In genomic region chr16:81836279-81837054, GRCh38 we compare ENCODE assay signal across 10 cellular contexts. TPM values are rescaled to one million over a fixed set of nuclear protein-coding genes. Genes with fewer than 3 reads are reported as not detected.
DNase-seq lines count a peak whose midpoint lies in the region; ATAC-seq, FAIRE-seq and TF ChIP-seq lines count a peak whose summit lies in the region.
"Had no signal": no experiment of that assay in that cellular context is flagged by ENCODE, and none has a peak within 500 bp of the region (broad histone marks: within the 10 kb centered on the region; RNA-seq: fewer than 3 reads in every experiment).

No MANE protein-coding gene starts in this region.

- TF ChIP-seq RAD21 in GM12878 (IDR thresholded peaks at IDR 0.05; ENCODE audit: insufficient read depth, low read depth, low read length) = no peak

- peaks cover 16 to 19% of the 10 kb centered on the region in 2 experiments for H3K36me3 ChIP-seq in GM12878 (ENCODE audit: control insufficient read depth in 2 of 2, insufficient read depth in 2 of 2, low read length in 1 of 2)

- SMC1A ChIA-PET in GM12878 (lab: Charles Lee; ENCODE audit: uncharacterized antibody, unreplicated experiment) = interaction anchor here (0.9 to 14.0 kb wide), 13 partner anchors 12 to 96 kb away, joined by 3 to 135 read pairs (median 4); no protein-coding TSS in a partner anchor

- H3K27ac ChIP-seq in GM12878 (ENCODE audit: control insufficient read depth, insufficient read depth) = peak overlapping the region; percentile 86
- H3K27ac ChIP-seq: foreskin keratinocyte had no signal

- no peak overlapping the region for H2AFZ ChIP-seq in GM12878 (ENCODE audit: control insufficient read depth, low read depth, low read length)

- no peaks in the 10 kb centered on the region for H3K27me3 ChIP-seq in GM12878 (replicated peaks in 1 of 2; ENCODE audit: control insufficient read depth in 2 of 2, insufficient read depth in 2 of 2, low read length in 1 of 2)

- H3K4me2 ChIP-seq in GM12878 (ENCODE audit: control insufficient read depth, insufficient read depth) = peak overlapping the region; percentile 94

- peak in 1 of 2 experiments; percentile 45; a peak in 1 of 4 replicates for TF ChIP-seq EP300 in GM12878 (IDR thresholded peaks at IDR 0.05; ENCODE audit: borderline replicate concordance in 1 of 2, control insufficient read depth in 1 of 2, low read depth in 2 of 2, low read length in 2 of 2)

- TF ChIP-seq CTCF in GM12878 (IDR thresholded peaks at IDR 0.05 in 2 of 3, conservative IDR thresholded peaks at IDR 0.05 in 1 of 3; ENCODE audit: control insufficient read depth in 2 of 3, extremely low read depth in 1 of 3, insufficient read depth in 1 of 3, low read depth in 3 of 3, low read length in 3 of 3) = no peak

- intact Hi-C loops in GM12878 (cut with micrococcal nuclease; ENCODE audit: unreplicated experiment) (loop anchor here (1.0 to 2.0 kb wide), 2 partner anchors 14 to 38 kb away; no protein-coding TSS in a partner anchor), posterior vena cava (cut with DNase I) (no loop called here)

- H3K9ac ChIP-seq in GM12878 (ENCODE audit: control insufficient read depth, insufficient read depth, low read length) = peak overlapping the region; percentile 35

- RAD21 ChIA-PET in GM12878 (lab: Charles Lee; ENCODE audit: unreplicated experiment) = interaction anchor here (0.7 to 5.0 kb wide), 8 partner anchors 10 to 38 kb away, joined by 3 to 32 read pairs (median 10); no protein-coding TSS in a partner anchor

- CTCF ChIA-PET in GM12878 (lab: Yijun Ruan, JAX) = interaction anchor here (1.1 to 6.7 kb wide), 4 partner anchors 10 to 40 kb away, joined by 3 to 32 read pairs (median 5); no protein-coding TSS in a partner anchor

- peak; percentile 82 for FAIRE-seq in GM12878 (lab: Jason Lieb, UNC)
- FAIRE-seq: K562 had no signal

- in situ Hi-C loops in GM12878 (cut with MboI) = no loop called here

- H3K9me3 ChIP-seq in GM12878 (replicated peaks; ENCODE audit: control insufficient read depth, insufficient read depth, low read length) = no peaks in the 10 kb centered on the region

- peak overlapping the region; percentile 31; the same call in 1 of the 2 replicates for H3K4me3 ChIP-seq in GM12878
- H3K4me3 ChIP-seq: K562 had no signal

- TF ChIP-seq POLR2A in GM12878 (IDR thresholded peaks at IDR 0.05; ENCODE audit: low read depth, low read length) = peak; percentile 58

- H3K4me1 ChIP-seq in GM12878 (ENCODE audit: control insufficient read depth, insufficient read depth, low read length) = peaks cover 87% of the 10 kb centered on the region
- H3K4me1 ChIP-seq: foreskin keratinocyte had no signal

- no peaks in the 10 kb centered on the region for H4K20me1 ChIP-seq in GM12878 (ENCODE audit: control insufficient read depth, insufficient read depth)

- 13% methylated on average over 12 of the region's 12 CpGs for WGBS in GM12878 (ENCODE audit: insufficient coverage, insufficient replicate concordance, low lambda C conversion rate, missing lambda C conversion rate)

- peaks cover 88% of the 10 kb centered on the region for H3K79me2 ChIP-seq in GM12878 (ENCODE audit: control insufficient read depth, insufficient read depth, low read length)

- ATAC-seq in GM18499 (IDR thresholded peaks at IDR 0.05; ENCODE audit: insufficient read depth, unreplicated experiment) (peak; percentile 56), GM21360 (IDR thresholded peaks at IDR 0.05; ENCODE audit: unreplicated experiment) (peak; percentile 65), HG03108 (IDR thresholded peaks at IDR 0.05; ENCODE audit: unreplicated experiment) (peak; percentile 59), GM12878 (peak; percentile 71)
- ATAC-seq: foreskin keratinocyte, K562 had no signal

- no TSS peak for BruUV-seq in GM12878 (replicated peaks; lab: Mats Ljungman, UMichigan)

- POLR2A ChIA-PET in GM12878 (lab: Charles Lee) = interaction anchor here (0.8 to 2.5 kb wide), 6 partner anchors 9 to 85 kb away, joined by 3 to 12 read pairs (median 6); no protein-coding TSS in a partner anchor

- DNase-seq in GM12878 (ENCODE audit: low read depth, low spot score) (peak; percentile 71), NCI-H1105 treated with DMSO at 0.1 percent for 48 hours (lab: John Stamatoyannopoulos, UW) (no peak), posterior vena cava (ENCODE audit: low spot score) (no peak), NCI-H1436 (lab: John Stamatoyannopoulos, UW) (no peak), C1 segment of cervical spinal cord (lab: John Stamatoyannopoulos, UW) (no peak)
- DNase-seq: foreskin keratinocyte had no signal

TF ChIP-seq in GM12878, 131 proteins besides CTCF, POLR2A, EP300 and RAD21 (continues in another document):
- TF ChIP-seq MTA3 (IDR thresholded peaks at IDR 0.05; ENCODE audit: borderline replicate concordance, low read length) (no peak), SP1 (IDR thresholded peaks at IDR 0.05; ENCODE audit: low read depth, low read length) (peak; percentile 17), NR2F1 (conservative IDR thresholded peaks at IDR 0.05) (peak; percentile 57), SMAD5 (IDR thresholded peaks at IDR 0.05; ENCODE audit: low read depth) (no peak), ZBED1 (IDR thresholded peaks at IDR 0.05; ENCODE audit: borderline replicate concordance) (no peak), IRF5 (IDR thresholded peaks at IDR 0.05; ENCODE audit: borderline replicate concordance) (no peak), RAD51 (IDR thresholded peaks at IDR 0.05) (no peak), PBX3 (IDR thresholded peaks at IDR 0.05; ENCODE audit: insufficient replicate concordance, low read depth, low read length) (no peak), GABPA (IDR thresholded peaks at IDR 0.05; ENCODE audit: low read depth) (no peak), HDAC6 (IDR thresholded peaks at IDR 0.05; ENCODE audit: unreplicated experiment) (no peak), TARDBP (IDR thresholded peaks at IDR 0.05; ENCODE audit: borderline replicate concordance) (0 out of 2 replicates have a peak, but pooled peaks have one; percentile 46), ZNF217 (IDR thresholded peaks at IDR 0.05) (no peak), NFXL1 (IDR thresholded peaks at IDR 0.05; ENCODE audit: borderline replicate concordance) (no peak), DPF2 (IDR thresholded peaks at IDR 0.05) (no peak), CEBPB (IDR thresholded peaks at IDR 0.05; ENCODE audit: borderline replicate concordance in 1 of 2, low read depth in 2 of 2, low read length in 2 of 2) (no peak), HDGF (IDR thresholded peaks at IDR 0.05) (no peak), ASH2L (IDR thresholded peaks at IDR 0.05; ENCODE audit: borderline replicate concordance, low read depth) (no peak), TCF7 (IDR thresholded peaks at IDR 0.05; ENCODE audit: borderline replicate concordance) (no peak), ETV6 (conservative IDR thresholded peaks at IDR 0.05 in 1 of 2, IDR thresholded peaks at IDR 0.05 in 1 of 2; ENCODE audit: borderline replicate concordance in 1 of 2, low read depth in 1 of 2) (peak in 1 of 2 experiments; percentile 89; a peak in 2 of 4 replicates), CBX3 (IDR thresholded peaks at IDR 0.05; ENCODE audit: borderline replicate concordance, low read depth) (no peak), ATF3 (IDR thresholded peaks at IDR 0.05; ENCODE audit: borderline replicate concordance, extremely low read depth, low read depth, low read length) (no peak), STAT1 (conservative IDR thresholded peaks at IDR 0.05) (no peak), NRF1 (conservative IDR thresholded peaks at IDR 0.05; ENCODE audit: low read depth, low read length) (no peak)

RNA-seq across cellular contexts. Expression of gene PLCG2, which starts 57.4 kb away (rescaled TPM):
- total RNA-seq in GM12878 (2013; cell fraction: nucleolus; rRNA removed) = 718 and 719 TPM in 2 replicates
- total RNA-seq in GM12878 (2014; rRNA removed) (131 and 138 TPM in 2 replicates), GM12878 (2014; rRNA removed; fragmentation: Illumina TruSeq; extraction: Trizol) (137 and 139 TPM in 2 replicates), GM12878 (2021) (243 and 256 TPM in 2 replicates), posterior vena cava (10 to 100 TPM; 15.9 to 24.5 TPM)
- polyA plus RNA-seq in GM12878 (2011; ENCODE audit: low read depth) = 62.1 TPM
- polyA plus RNA-seq in GM12878 (2011; rRNA removed) (245 and 253 TPM in 2 replicates), GM12878 (2014; fragmentation: Illumina TruSeq; extraction: Trizol) (151 and 159 TPM in 2 replicates), GM12878 (2014; fragmentation: Nextera tagmentation; extraction: Ambion mirVana) (10 to 100 TPM; 47.6 to 53.9 TPM), GM12878 (2014; rRNA removed) (148 and 152 TPM in 2 replicates), GM12878 (2016; fragmentation: Nextera tagmentation; extraction: Ambion mirVana) (100 to 1,000 TPM; 156 to 168 TPM)
- polyA plus RNA-seq in GM12878 (2011; cell fraction: cytosol; rRNA removed) = 204 and 222 TPM in 2 replicates
- polyA plus RNA-seq in GM12878 (2011; cell fraction: nucleus; rRNA removed) = 783 and 874 TPM in 2 replicates
- 112 and 157 TPM in 2 replicates for polyA plus RNA-seq in GM12878 (2012)
- 502 and 650 TPM in 2 replicates for polyA minus RNA-seq in GM12878 (2011; rRNA and poly(A)+ RNA removed)
- 202 and 205 TPM in 2 replicates for polyA minus RNA-seq in GM12878 (2011; cell fraction: cytosol; rRNA and poly(A)+ RNA removed)
- 448 and 681 TPM in 2 replicates for polyA minus RNA-seq in GM12878 (2011; cell fraction: nucleus; rRNA and poly(A)+ RNA removed)

Comparison
In these comparisons a context has a peak if more than half of its experiments do, and no peak if none do; other contexts are left out.
1. RNA of gene PLCG2, which starts 57.4 kb away (total RNA-seq): 131 to 719 TPM in GM12878; 15.9 to 24.5 TPM in posterior vena cava; every median in the first group is over 4 times any median in the second.
2. Peak in every context shown above with its lines, with median percentiles within 50 percentile points of each other: ATAC-seq.